In genomic region chr2:27943138-27943537, GRCh38 we compare ENCODE assay signal across 23 cellular contexts. TPM values are rescaled to one million over a fixed set of nuclear protein-coding genes. Genes with fewer than 3 reads are reported as not detected.
A peak's percentile ranks its signal among the peaks of the same experiment; 100 is the strongest.
DNase-seq lines count a peak whose midpoint lies in the region; ATAC-seq, FAIRE-seq and TF ChIP-seq lines count a peak whose summit lies in the region.
"Had no signal": no experiment of that assay in that cellular context is flagged by ENCODE, and none has a peak within 500 bp of the region (broad histone marks: within the 10 kb centered on the region; RNA-seq: fewer than 3 reads in every experiment).

No MANE protein-coding gene starts in this region.

- H3K27me3 ChIP-seq in HepG2 (ENCODE audit: control insufficient read depth in 1 of 2, insufficient read depth in 2 of 2, low read length in 2 of 2) (no peaks in the 10 kb centered on the region), right lobe of liver (no peaks in the 10 kb centered on the region), adrenal gland (no peaks in the 10 kb centered on the region)

- no peak overlapping the region for H3K4me2 ChIP-seq in HepG2 (ENCODE audit: low read depth, low read length)
- H3K4me2 ChIP-seq: PC-9 had no signal

- TF ChIP-seq CTCF in HepG2 (CRISPR knock-in tag; IDR thresholded peaks at IDR 0.05) (no peak), right lobe of liver (IDR thresholded peaks at IDR 0.05) (no peak), adrenal gland (IDR thresholded peaks at IDR 0.05) (no peak)

- no peaks in the 10 kb centered on the region for H3K79me2 ChIP-seq in HepG2 (ENCODE audit: insufficient read depth, low read length)

- H3K4me1 ChIP-seq in HepG2 (ENCODE audit: insufficient read depth, low read length) (no peaks in the 10 kb centered on the region), right lobe of liver (no peaks in the 10 kb centered on the region), adrenal gland (replicated peaks in 1 of 2) (peaks cover 29 to 68% of the 10 kb centered on the region in 2 donors)

- no peaks in the 10 kb centered on the region for H3K27me3 Mint-ChIP-seq in activated T-helper 2 cell treated with anti-CD3 and anti-CD28 coated beads, Interferon-gamma antibody, Interleukin-2, Interleukin-4, amounts not matched to agents 10 μg/mL and 5 μg/mL and 100 μg/mL, durations not matched to agents 14 hours and 24 hours and 36 hours (ENCODE audit: low read depth)
- H3K27me3 Mint-ChIP-seq: B cell had no signal

- H3K9me3 Mint-ChIP-seq in activated T-helper 2 cell treated with anti-CD3 and anti-CD28 coated beads, Interferon-gamma antibody, Interleukin-2, Interleukin-4, amounts not matched to agents 10 μg/mL and 5 μg/mL and 100 μg/mL, durations not matched to agents 14 hours and 24 hours and 36 hours = no peaks in the 10 kb centered on the region

- H3K4me3 Mint-ChIP-seq in activated T-helper 2 cell treated with anti-CD3 and anti-CD28 coated beads, Interferon-gamma antibody, Interleukin-2, Interleukin-4, amounts not matched to agents 10 μg/mL and 5 μg/mL and 100 μg/mL, durations not matched to agents 14 hours and 24 hours and 36 hours (ENCODE audit: low read depth) = no peak overlapping the region
- H3K4me3 Mint-ChIP-seq: B cell had no signal

- DNase-seq in HepG2 (ENCODE audit: low spot score) (no peak), right lobe of liver (no peak), adrenal gland (peak in 6 of 7 donors; percentile 43 to 70 (median 55)), midbrain (lab: John Stamatoyannopoulos, UW) (peak; percentile 9), kidney glomerular epithelial cell (lab: John Stamatoyannopoulos, UW) (no peak)
- DNase-seq in activated T-helper 2 cell treated with anti-CD3 and anti-CD28 coated beads, Interferon-gamma antibody, Interleukin-2, Interleukin-4, amounts not matched to agents 10 μg/mL and 5 μg/mL and 100 μg/mL, durations not matched to agents 14 hours and 24 hours and 36 hours (ENCODE audit: low spot score) = no peak
- DNase-seq: DMS53, GF-D8, GOT3, Karpas-422, NCI-H1092, NCI-H1436 treated with DMSO at 0.1 percent for 48 hours, NCI-H1930, NCI-H226, NCI-H510A treated with DMSO at 0.1 percent for 48 hours, NCI-H748 treated with DMSO at 0.1 percent for 48 hours, PC-9, RPMI8226, SHP77 had no signal

- POLR2A ChIA-PET in HepG2 (lab: Yijun Ruan, JAX) = no interaction called here

- H3K9ac ChIP-seq in HepG2 (ENCODE audit: insufficient read depth, low read depth, low read length) = no peak overlapping the region

- TF ChIP-seq POLR2A in HepG2 (IDR thresholded peaks at IDR 0.05; ENCODE audit: insufficient read depth in 1 of 2, low read depth in 2 of 2, low read length in 2 of 2) = no peak
- no peak for TF ChIP-seq POLR2A in right lobe of liver (IDR thresholded peaks at IDR 0.05)
- no peak for TF ChIP-seq POLR2A in adrenal gland (IDR thresholded peaks at IDR 0.05)

- H3K36me3 Mint-ChIP-seq in activated T-helper 2 cell treated with anti-CD3 and anti-CD28 coated beads, Interferon-gamma antibody, Interleukin-2, Interleukin-4, amounts not matched to agents 10 μg/mL and 5 μg/mL and 100 μg/mL, durations not matched to agents 14 hours and 24 hours and 36 hours (ENCODE audit: low read depth) = peaks cover 22% of the 10 kb centered on the region

- CTCF ChIA-PET in HepG2 (lab: Yijun Ruan, JAX; ENCODE audit: low intra/inter-chr PET ratio, low total read pairs) = no interaction called here

- intact Hi-C loops in HepG2 (cut with micrococcal nuclease; ENCODE audit: unreplicated experiment) = no loop called here
- intact Hi-C loops in right lobe of liver (cut with DNase I) = no loop called here
- intact Hi-C loops in adrenal gland (cut with DNase I) = no loop called here
- intact Hi-C loops in activated T-helper 2 cell treated with anti-CD3 and anti-CD28 coated beads, Interferon-gamma antibody, Interleukin-2, Interleukin-4, amounts not matched to agents 10 μg/mL and 5 μg/mL and 100 μg/mL, durations not matched to agents 14 hours and 24 hours and 36 hours (cut with micrococcal nuclease) = no loop called here

- no peaks in the 10 kb centered on the region for H3K9me3 ChIP-seq in HepG2 (ENCODE audit: low read length)
- no peaks in the 10 kb centered on the region for H3K9me3 ChIP-seq in right lobe of liver
- H3K9me3 ChIP-seq in adrenal gland (replicated peaks in 1 of 3) = no peaks in the 10 kb centered on the region

- no peak overlapping the region for H2AFZ ChIP-seq in HepG2 (ENCODE audit: low read length)
- H2AFZ ChIP-seq: PC-9 had no signal

- H4K20me1 ChIP-seq in HepG2 (ENCODE audit: insufficient read depth, low read length) = no peaks in the 10 kb centered on the region

- TF ChIP-seq EP300 in HepG2 (IDR thresholded peaks at IDR 0.05; ENCODE audit: low read depth in 2 of 2, low read length in 2 of 2) (no peak), HepG2 (CRISPR knock-in tag; IDR thresholded peaks at IDR 0.05; ENCODE audit: borderline replicate concordance) (no peak)

- H3K4me3 ChIP-seq in HepG2 (replicated peaks in 1 of 3; ENCODE audit: insufficient read depth in 1 of 3, low read depth in 2 of 3, low read length in 3 of 3) (no peak overlapping the region), right lobe of liver (no peak overlapping the region), adrenal gland (no peak overlapping the region)
- H3K4me3 ChIP-seq: PC-9 had no signal

- peaks cover 26% of the 10 kb centered on the region for H3K4me1 Mint-ChIP-seq in activated T-helper 2 cell treated with anti-CD3 and anti-CD28 coated beads, Interferon-gamma antibody, Interleukin-2, Interleukin-4, amounts not matched to agents 10 μg/mL and 5 μg/mL and 100 μg/mL, durations not matched to agents 14 hours and 24 hours and 36 hours (ENCODE audit: low read depth)

- ATAC-seq in HepG2 (no peak; the same call in 2 of the 3 replicates), right lobe of liver (no peak), HG03354 (IDR thresholded peaks at IDR 0.05; ENCODE audit: poor library complexity, severe bottlenecking, unreplicated experiment) (no peak), GM21423 (IDR thresholded peaks at IDR 0.05; ENCODE audit: unreplicated experiment) (no peak)

- no peak for FAIRE-seq in HepG2 (lab: Jason Lieb, UNC)
- FAIRE-seq: D721Med had no signal

- in situ Hi-C loops in HepG2 (cut with HindIII; ENCODE audit: extremely low pct_ligation_motif_present, low pct_unique_long_range_greater_than_20kb) = no loop called here

- TF ChIP-seq RAD21 in HepG2 (CRISPR knock-in tag; IDR thresholded peaks at IDR 0.05) = no peak

- peaks cover 0 to 2% of the 10 kb centered on the region in 2 experiments; a peak in 1 of 5 replicates for H3K36me3 ChIP-seq in HepG2 (replicated peaks in 1 of 2; ENCODE audit: control insufficient read depth in 1 of 2, insufficient read depth in 2 of 2, low read length in 2 of 2)
- no peaks in the 10 kb centered on the region for H3K36me3 ChIP-seq in right lobe of liver
- H3K36me3 ChIP-seq in adrenal gland (replicated peaks in 1 of 2) = no peaks in the 10 kb centered on the region

- H3K27ac ChIP-seq in HepG2 (ENCODE audit: extremely low read length, insufficient read depth, low read length) (peak overlapping the region; percentile 28), right lobe of liver (no peak overlapping the region), adrenal gland (peak overlapping the region in 3 of 5 donors; percentile 30 to 55 (median 40))
- H3K27ac ChIP-seq: PC-9 had no signal

- WGBS in HepG2 (ENCODE audit: low lambda C conversion rate) = 95% methylated on average over 2 of the region's 2 CpGs
- 88% methylated on average over 2 of the region's 2 CpGs for WGBS in right lobe of liver (ENCODE audit: insufficient coverage, low coverage, low lambda C conversion rate, missing lambda C conversion rate)
- WGBS in adrenal gland, 4 donors = 49 to 64% (median 54%) methylated on average over 2 of the region's 2 CpGs

- no peak overlapping the region for H3K27ac Mint-ChIP-seq in activated T-helper 2 cell treated with anti-CD3 and anti-CD28 coated beads, Interferon-gamma antibody, Interleukin-2, Interleukin-4, amounts not matched to agents 10 μg/mL and 5 μg/mL and 100 μg/mL, durations not matched to agents 14 hours and 24 hours and 36 hours
- H3K27ac Mint-ChIP-seq: B cell had no signal

- no TSS peak for BruUV-seq in HepG2 (replicated peaks; lab: Mats Ljungman, UMichigan)

RNA-seq across cellular contexts. Expression of gene BABAM2, which starts 52.6 kb away (rescaled TPM):
- total RNA-seq in HepG2 (2016; rRNA removed; fragmentation: Illumina TruSeq; extraction: Trizol) (24.9 and 34.8 TPM in 2 replicates), right lobe of liver (10 to 100 TPM; 17.1 to 39.4 (median 25.5) TPM), adrenal gland (100 to 1,000 TPM; 284 to 925 (median 405) TPM)
- 8.2 and 8.5 TPM in 2 replicates for total RNA-seq in HepG2 (2016; cell fraction: cytosol; rRNA removed; fragmentation: Illumina TruSeq; extraction: Trizol; ENCODE audit: low read depth)
- total RNA-seq in HepG2 (2016; cell fraction: insoluble cytoplasmic fraction; rRNA removed; fragmentation: Illumina TruSeq; extraction: Trizol) = 26.2 and 31.2 TPM in 2 replicates
- total RNA-seq in HepG2 (2016; cell fraction: membrane; rRNA removed; fragmentation: Illumina TruSeq; extraction: Trizol) = 13.7 and 14.1 TPM in 2 replicates
- 33.5 and 34.7 TPM in 2 replicates for total RNA-seq in HepG2 (2016; cell fraction: nucleus; rRNA removed; fragmentation: Illumina TruSeq; extraction: Trizol)
- polyA plus RNA-seq in HepG2 (2011; rRNA removed) (28.0 and 28.3 TPM in 2 replicates), adrenal gland (100 to 1,000 TPM; 150 to 323 (median 279) TPM)
- 18.3 and 23.5 TPM in 2 replicates for polyA plus RNA-seq in HepG2 (2011; cell fraction: cytosol; rRNA removed)
- 14.1 and 17.0 TPM in 2 replicates for polyA plus RNA-seq in HepG2 (2011; cell fraction: nucleus; rRNA removed)
- 23.1 and 32.2 TPM in 2 replicates for polyA plus RNA-seq in HepG2 (2012)
- 11.4 and 14.0 TPM in 2 replicates for polyA plus RNA-seq in HepG2 (2016; cell fraction: cytosol; fragmentation: Illumina TruSeq; extraction: Trizol; ENCODE audit: low read depth)
- 49.9 and 58.4 TPM in 2 replicates for polyA plus RNA-seq in HepG2 (2016; cell fraction: insoluble cytoplasmic fraction; fragmentation: Illumina TruSeq; extraction: Trizol; ENCODE audit: low read depth)
- 17.1 and 19.7 TPM in 2 replicates for polyA plus RNA-seq in HepG2 (2016; cell fraction: membrane; fragmentation: Illumina TruSeq; extraction: Trizol; ENCODE audit: low read depth)
- 22.3 and 23.0 TPM in 2 replicates for polyA plus RNA-seq in HepG2 (2016; cell fraction: nucleus; fragmentation: Illumina TruSeq; extraction: Trizol; ENCODE audit: insufficient read depth, low read depth)
- 22.8 and 28.8 TPM in 2 replicates for polyA minus RNA-seq in HepG2 (2011; rRNA and poly(A)+ RNA removed; ENCODE audit: low replicate concordance)
- polyA minus RNA-seq in HepG2 (2011; cell fraction: cytosol; rRNA and poly(A)+ RNA removed) = 18.5 and 21.5 TPM in 2 replicates
- polyA minus RNA-seq in HepG2 (2011; cell fraction: nucleus; rRNA and poly(A)+ RNA removed) = 132 and 154 TPM in 2 replicates
- 49.0 and 54.5 TPM in 2 replicates for total RNA-seq in activated T-helper 2 cell treated with anti-CD3 and anti-CD28 coated beads, Interferon-gamma antibody, Interleukin-2, Interleukin-4, amounts not matched to agents 10 μg/mL and 5 μg/mL and 100 μg/mL, durations not matched to agents 14 hours and 24 hours and 36 hours

RNA-seq across cellular contexts. Expression of gene RBKS, which starts 53.0 kb away (rescaled TPM):
- total RNA-seq in HepG2 (2016; rRNA removed; fragmentation: Illumina TruSeq; extraction: Trizol) = 7.7 and 11.7 TPM in 2 replicates
- 1.8 and 2.4 TPM in 2 replicates for total RNA-seq in HepG2 (2016; cell fraction: cytosol; rRNA removed; fragmentation: Illumina TruSeq; extraction: Trizol; ENCODE audit: low read depth)
- 8.0 and 11.5 TPM in 2 replicates for total RNA-seq in HepG2 (2016; cell fraction: insoluble cytoplasmic fraction; rRNA removed; fragmentation: Illumina TruSeq; extraction: Trizol)
- total RNA-seq in HepG2 (2016; cell fraction: membrane; rRNA removed; fragmentation: Illumina TruSeq; extraction: Trizol) = 2.9 and 3.2 TPM in 2 replicates
- total RNA-seq in HepG2 (2016; cell fraction: nucleus; rRNA removed; fragmentation: Illumina TruSeq; extraction: Trizol) = 3.7 and 4.5 TPM in 2 replicates
- 7.8 and 8.3 TPM in 2 replicates for polyA plus RNA-seq in HepG2 (2011; rRNA removed)
- 7.5 and 9.2 TPM in 2 replicates for polyA plus RNA-seq in HepG2 (2011; cell fraction: cytosol; rRNA removed)
- polyA plus RNA-seq in HepG2 (2011; cell fraction: nucleus; rRNA removed) = 1.4 and 2.0 TPM in 2 replicates
- polyA plus RNA-seq in HepG2 (2012) = 4.9 and 12.6 TPM in 2 replicates
- polyA plus RNA-seq in HepG2 (2016; cell fraction: cytosol; fragmentation: Illumina TruSeq; extraction: Trizol; ENCODE audit: low read depth) = 1.8 and 2.2 TPM in 2 replicates
- polyA plus RNA-seq in HepG2 (2016; cell fraction: insoluble cytoplasmic fraction; fragmentation: Illumina TruSeq; extraction: Trizol; ENCODE audit: low read depth) = 10.1 and 10.5 TPM in 2 replicates
- 2.2 and 2.3 TPM in 2 replicates for polyA plus RNA-seq in HepG2 (2016; cell fraction: membrane; fragmentation: Illumina TruSeq; extraction: Trizol; ENCODE audit: low read depth)
- polyA plus RNA-seq in HepG2 (2016; cell fraction: nucleus; fragmentation: Illumina TruSeq; extraction: Trizol; ENCODE audit: insufficient read depth, low read depth) = 2.4 and 3.5 TPM in 2 replicates
- polyA minus RNA-seq in HepG2 (2011; rRNA and poly(A)+ RNA removed; ENCODE audit: low replicate concordance) = 1.0 and 4.2 TPM in 2 replicates
- 2.5 and 3.7 TPM in 2 replicates for polyA minus RNA-seq in HepG2 (2011; cell fraction: cytosol; rRNA and poly(A)+ RNA removed)
- 7.6 and 9.3 TPM in 2 replicates for polyA minus RNA-seq in HepG2 (2011; cell fraction: nucleus; rRNA and poly(A)+ RNA removed)
- total RNA-seq in right lobe of liver = 10 to 100 TPM; 13.5 to 18.6 (median 16.0) TPM
- 10 to 100 TPM; 11.1 to 54.4 (median 30.1) TPM for total RNA-seq in adrenal gland
- polyA plus RNA-seq in adrenal gland = 10 to 100 TPM; 14.6 to 20.3 (median 19.1) TPM
- total RNA-seq in activated T-helper 2 cell treated with anti-CD3 and anti-CD28 coated beads, Interferon-gamma antibody, Interleukin-2, Interleukin-4, amounts not matched to agents 10 μg/mL and 5 μg/mL and 100 μg/mL, durations not matched to agents 14 hours and 24 hours and 36 hours = 1.8 and 3.0 TPM in 2 replicates

Comparison
In these comparisons a context has a peak if more than half of its experiments do, and no peak if none do; other contexts are left out.
1. H3K27ac ChIP-seq: peak in HepG2 (single experiment) and adrenal gland (3 of 5); none in right lobe of liver (0 of 3).
2. DNase-seq: peak in adrenal gland (6 of 7) and midbrain (single experiment); none in HepG2 (single experiment), right lobe of liver (0 of 3), kidney glomerular epithelial cell (single experiment) and activated T-helper 2 cell treated with anti-CD3 and anti-CD28 coated beads, Interferon-gamma antibody, Interleukin-2, Interleukin-4, amounts not matched to agents 10 μg/mL and 5 μg/mL and 100 μg/mL, durations not matched to agents 14 hours and 24 hours and 36 hours (single experiment).